ENCODE assay signal across 8 cellular contexts in genomic region chr21:45975017-45975595, GRCh38. TPM values are rescaled to one million over a fixed set of nuclear protein-coding genes. Genes with fewer than 3 reads are reported as not detected.
DNase-seq lines count a peak whose midpoint lies in the region; ATAC-seq and TF ChIP-seq lines count a peak whose summit lies in the region.

No MANE protein-coding gene starts in this region.

- H4K8ac ChIP-seq in trophoblast cell (ENCODE audit: low read depth, low read length), result no peak overlapping the region

- POLR2A ChIA-PET in CD8-positive, alpha-beta T cell (lab: Charles Lee), result no interaction called here
- POLR2A ChIA-PET in T-cell (lab: Charles Lee), result no interaction called here

- H4K12ac ChIP-seq in trophoblast cell (ENCODE audit: low read depth, low read length), result no peak overlapping the region

- H3K4ac ChIP-seq in trophoblast cell (ENCODE audit: low read depth, low read length), result no peak overlapping the region

- intact Hi-C loops in CD8-positive, alpha-beta T cell (cut with DNase I, micrococcal nuclease), result loop anchor here in 1 of 2 experiments (2.0 to 10.0 kb wide), 2 partner anchors 168 to 310 kb away; partner anchors contain the start of genes MCM3AP and YBEY
- intact Hi-C loops in left cardiac atrium (cut with DNase I), result loop anchor here in 1 of 2 donors (10.0 kb wide), 1 partner anchor 250 kb away; the partner anchor contains the start of gene LSS

- no peak overlapping the region for H3K4me3 ChIP-seq in CD8-positive, alpha-beta T cell (ENCODE audit: low read depth, low read length)
- H3K4me3 ChIP-seq in trophoblast cell (ENCODE audit: low read depth, low read length), result no peak overlapping the region

- ATAC-seq in CD8-positive, alpha-beta T cell, result no peak
- ATAC-seq in T-cell (replicated peaks in 1 of 4) (no peak), left cardiac atrium (peak in 1 of 2 donors; percentile 28), GM19452 (IDR thresholded peaks at IDR 0.05; ENCODE audit: unreplicated experiment) (no peak), GM18907 (IDR thresholded peaks at IDR 0.05; ENCODE audit: unreplicated experiment) (no peak), HG02852 (IDR thresholded peaks at IDR 0.05; ENCODE audit: unreplicated experiment) (no peak)

- peaks cover 27% of the 10 kb centered on the region for H3K4me1 ChIP-seq in CD8-positive, alpha-beta T cell (ENCODE audit: insufficient read depth, low read length)
- peaks cover 26 to 31% of the 10 kb centered on the region in 2 experiments for H3K4me1 ChIP-seq in trophoblast cell (ENCODE audit: control insufficient read depth in 1 of 2, insufficient read depth in 2 of 2, low read length in 2 of 2)

- no peaks in the 10 kb centered on the region for H3K36me3 Mint-ChIP-seq in CD8-positive, alpha-beta T cell
- H3K36me3 Mint-ChIP-seq in T-cell, result no peaks in the 10 kb centered on the region

- H2AFZ ChIP-seq in trophoblast cell (ENCODE audit: insufficient read depth, low read length, poor library complexity), result peak overlapping the region; percentile 47

- H3K4me3 Mint-ChIP-seq in CD8-positive, alpha-beta T cell, result peak overlapping the region; percentile 49
- peak overlapping the region in 2 of 3 donors; percentile 28 to 91 for H3K4me3 Mint-ChIP-seq in T-cell

- H3K9me3 ChIP-seq in CD8-positive, alpha-beta T cell (ENCODE audit: low read length), result no peaks in the 10 kb centered on the region
- H3K9me3 ChIP-seq in trophoblast cell (ENCODE audit: insufficient read depth, low read depth, low read length), result no peaks in the 10 kb centered on the region

- peak overlapping the region; percentile 49 for H3K27ac Mint-ChIP-seq in CD8-positive, alpha-beta T cell
- no peak overlapping the region for H3K27ac Mint-ChIP-seq in T-cell

- no peak overlapping the region for H3K14ac ChIP-seq in trophoblast cell (ENCODE audit: low read length)

- H3K27me3 ChIP-seq in CD8-positive, alpha-beta T cell (ENCODE audit: insufficient read depth, low read length), result no peaks in the 10 kb centered on the region
- H3K27me3 ChIP-seq in trophoblast cell (ENCODE audit: insufficient read depth, low read length), result peaks cover 2% of the 10 kb centered on the region

- no peaks in the 10 kb centered on the region for H3K9me3 Mint-ChIP-seq in CD8-positive, alpha-beta T cell
- H3K9me3 Mint-ChIP-seq in T-cell, result no peaks in the 10 kb centered on the region

- H4K91ac ChIP-seq in trophoblast cell (ENCODE audit: low read depth, low read length), result peak overlapping the region; percentile 19

- H3K36me3 ChIP-seq in CD8-positive, alpha-beta T cell (ENCODE audit: insufficient read depth, low read length), result no peaks in the 10 kb centered on the region
- H3K36me3 ChIP-seq in trophoblast cell (ENCODE audit: control insufficient read depth in 1 of 2, insufficient read depth in 2 of 2, low read length in 2 of 2), result no peaks in the 10 kb centered on the region

- peak overlapping the region; percentile 63 for H3K4me2 ChIP-seq in trophoblast cell (ENCODE audit: low read length)

- H2BK120ac ChIP-seq in trophoblast cell (ENCODE audit: insufficient read depth, low read length, poor library complexity), result no peak overlapping the region

- H3K18ac ChIP-seq in trophoblast cell (ENCODE audit: low read length), result no peak overlapping the region

- no peak overlapping the region for H2BK5ac ChIP-seq in trophoblast cell (ENCODE audit: low read depth, low read length, poor library complexity)

- no peak overlapping the region for H2AK5ac ChIP-seq in trophoblast cell (ENCODE audit: low read length)

- H3K23ac ChIP-seq in trophoblast cell (ENCODE audit: low read length), result no peak overlapping the region

- no peak overlapping the region for H3K27ac ChIP-seq in CD8-positive, alpha-beta T cell (ENCODE audit: low read depth, low read length)
- H3K27ac ChIP-seq in trophoblast cell (ENCODE audit: low read depth, low read length), result no peak overlapping the region

- H3K4me1 Mint-ChIP-seq in CD8-positive, alpha-beta T cell (ENCODE audit: low read depth), result peaks cover 15% of the 10 kb centered on the region
- peaks cover 11 to 26% (median 20%) of the 10 kb centered on the region in 3 donors for H3K4me1 Mint-ChIP-seq in T-cell

- CTCF ChIA-PET in CD8-positive, alpha-beta T cell (lab: Charles Lee), result no interaction called here
- CTCF ChIA-PET in T-cell (lab: Charles Lee), result no interaction called here

- no peak for DNase-seq in CD8-positive, alpha-beta T cell
- DNase-seq in T-cell (no peak), left cardiac atrium (peak; percentile 83), trophoblast cell (no peak), RKO (ENCODE audit: low spot score) (no peak)

- H2BK12ac ChIP-seq in trophoblast cell (ENCODE audit: low read length), result peak overlapping the region; percentile 56

- H3K27me3 Mint-ChIP-seq in CD8-positive, alpha-beta T cell (ENCODE audit: low read depth), result peaks cover 17% of the 10 kb centered on the region
- H3K27me3 Mint-ChIP-seq in T-cell, result peaks cover 12 to 13% of the 10 kb centered on the region in 2 donors

- H3K9ac ChIP-seq in trophoblast cell (ENCODE audit: low read length), result no peak overlapping the region

- peaks cover 17% of the 10 kb centered on the region for H3K79me1 ChIP-seq in trophoblast cell (ENCODE audit: low read length)

- H3K79me2 ChIP-seq in trophoblast cell (ENCODE audit: control insufficient read depth, insufficient read depth, low read length, poor library complexity), result peaks cover 2% of the 10 kb centered on the region

- TF ChIP-seq CTCF in CD8-positive, alpha-beta T cell (IDR thresholded peaks at IDR 0.05), result no peak

- no CpG with 5 or more reads among the region's 30 CpGs for WGBS in trophoblast cell (ENCODE audit: extremely low coverage, insufficient coverage, insufficient read length)

RNA-seq across cellular contexts. Expression of gene COL6A1, which starts 6.5 kb away (rescaled TPM):
- 10 to 100 TPM; 15.2 to 16.5 TPM for total RNA-seq in CD8-positive, alpha-beta T cell
- 10 to 100 TPM in 3 of 5 donors, 1 to 10 TPM in 2; 4.2 to 25.3 (median 14.6) TPM for total RNA-seq in T-cell
- total RNA-seq in left cardiac atrium, result 100 to 1,000 TPM; 244 to 247 TPM
- 53.0 and 55.7 TPM in 2 replicates for polyA plus RNA-seq in trophoblast cell (2013)

Comparison
In these comparisons a context has a peak if more than half of its experiments do, and no peak if none do; other contexts are left out.
1. RNA of gene COL6A1, which starts 6.5 kb away (total RNA-seq): 244 to 247 TPM in left cardiac atrium; 15.2 to 16.5 TPM in CD8-positive, alpha-beta T cell and 4.2 to 25.3 TPM in T-cell; every median in the first group is over 4 times any median in the second.